In the genomic region with DNA sequence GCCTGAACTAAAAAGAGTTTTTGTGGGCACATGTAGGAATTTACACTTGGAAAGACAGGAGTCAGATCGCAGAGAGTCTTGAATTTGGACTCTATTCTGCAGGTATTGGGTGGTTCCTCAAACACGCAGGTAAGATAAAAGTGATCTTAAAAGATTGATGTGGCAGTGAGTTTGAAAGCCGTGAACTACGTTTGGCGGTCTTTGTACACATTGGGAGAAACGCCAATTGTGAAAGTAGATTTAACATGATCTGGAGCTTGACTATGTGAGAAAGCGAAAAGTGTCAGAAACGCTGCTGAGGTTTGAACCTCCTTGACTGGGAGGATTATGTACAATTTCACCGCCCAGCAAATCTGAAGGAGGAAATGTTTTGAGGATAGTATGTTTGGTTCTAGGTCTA, we compare ENCODE assay signal across 1 cellular context.
TF ChIP-seq lines count a peak whose summit lies in the region.

No MANE protein-coding gene starts in this region.

TF ChIP-seq in H1, 55 proteins besides CTCF, POLR2A, EP300 and RAD21:
- TF ChIP-seq CREB1 (IDR thresholded peaks at IDR 0.05) (no peak), NANOG (IDR thresholded peaks at IDR 0.05; ENCODE audit: insufficient read depth, low read depth, low read length, poor library complexity, severe bottlenecking) (no peak), YY1 (IDR thresholded peaks at IDR 0.05; ENCODE audit: low read depth, low read length) (no peak), RBBP5 (IDR thresholded peaks at IDR 0.05; ENCODE audit: borderline replicate concordance, low read depth, low read length) (no peak)
- TF ChIP-seq, protein P1, sequence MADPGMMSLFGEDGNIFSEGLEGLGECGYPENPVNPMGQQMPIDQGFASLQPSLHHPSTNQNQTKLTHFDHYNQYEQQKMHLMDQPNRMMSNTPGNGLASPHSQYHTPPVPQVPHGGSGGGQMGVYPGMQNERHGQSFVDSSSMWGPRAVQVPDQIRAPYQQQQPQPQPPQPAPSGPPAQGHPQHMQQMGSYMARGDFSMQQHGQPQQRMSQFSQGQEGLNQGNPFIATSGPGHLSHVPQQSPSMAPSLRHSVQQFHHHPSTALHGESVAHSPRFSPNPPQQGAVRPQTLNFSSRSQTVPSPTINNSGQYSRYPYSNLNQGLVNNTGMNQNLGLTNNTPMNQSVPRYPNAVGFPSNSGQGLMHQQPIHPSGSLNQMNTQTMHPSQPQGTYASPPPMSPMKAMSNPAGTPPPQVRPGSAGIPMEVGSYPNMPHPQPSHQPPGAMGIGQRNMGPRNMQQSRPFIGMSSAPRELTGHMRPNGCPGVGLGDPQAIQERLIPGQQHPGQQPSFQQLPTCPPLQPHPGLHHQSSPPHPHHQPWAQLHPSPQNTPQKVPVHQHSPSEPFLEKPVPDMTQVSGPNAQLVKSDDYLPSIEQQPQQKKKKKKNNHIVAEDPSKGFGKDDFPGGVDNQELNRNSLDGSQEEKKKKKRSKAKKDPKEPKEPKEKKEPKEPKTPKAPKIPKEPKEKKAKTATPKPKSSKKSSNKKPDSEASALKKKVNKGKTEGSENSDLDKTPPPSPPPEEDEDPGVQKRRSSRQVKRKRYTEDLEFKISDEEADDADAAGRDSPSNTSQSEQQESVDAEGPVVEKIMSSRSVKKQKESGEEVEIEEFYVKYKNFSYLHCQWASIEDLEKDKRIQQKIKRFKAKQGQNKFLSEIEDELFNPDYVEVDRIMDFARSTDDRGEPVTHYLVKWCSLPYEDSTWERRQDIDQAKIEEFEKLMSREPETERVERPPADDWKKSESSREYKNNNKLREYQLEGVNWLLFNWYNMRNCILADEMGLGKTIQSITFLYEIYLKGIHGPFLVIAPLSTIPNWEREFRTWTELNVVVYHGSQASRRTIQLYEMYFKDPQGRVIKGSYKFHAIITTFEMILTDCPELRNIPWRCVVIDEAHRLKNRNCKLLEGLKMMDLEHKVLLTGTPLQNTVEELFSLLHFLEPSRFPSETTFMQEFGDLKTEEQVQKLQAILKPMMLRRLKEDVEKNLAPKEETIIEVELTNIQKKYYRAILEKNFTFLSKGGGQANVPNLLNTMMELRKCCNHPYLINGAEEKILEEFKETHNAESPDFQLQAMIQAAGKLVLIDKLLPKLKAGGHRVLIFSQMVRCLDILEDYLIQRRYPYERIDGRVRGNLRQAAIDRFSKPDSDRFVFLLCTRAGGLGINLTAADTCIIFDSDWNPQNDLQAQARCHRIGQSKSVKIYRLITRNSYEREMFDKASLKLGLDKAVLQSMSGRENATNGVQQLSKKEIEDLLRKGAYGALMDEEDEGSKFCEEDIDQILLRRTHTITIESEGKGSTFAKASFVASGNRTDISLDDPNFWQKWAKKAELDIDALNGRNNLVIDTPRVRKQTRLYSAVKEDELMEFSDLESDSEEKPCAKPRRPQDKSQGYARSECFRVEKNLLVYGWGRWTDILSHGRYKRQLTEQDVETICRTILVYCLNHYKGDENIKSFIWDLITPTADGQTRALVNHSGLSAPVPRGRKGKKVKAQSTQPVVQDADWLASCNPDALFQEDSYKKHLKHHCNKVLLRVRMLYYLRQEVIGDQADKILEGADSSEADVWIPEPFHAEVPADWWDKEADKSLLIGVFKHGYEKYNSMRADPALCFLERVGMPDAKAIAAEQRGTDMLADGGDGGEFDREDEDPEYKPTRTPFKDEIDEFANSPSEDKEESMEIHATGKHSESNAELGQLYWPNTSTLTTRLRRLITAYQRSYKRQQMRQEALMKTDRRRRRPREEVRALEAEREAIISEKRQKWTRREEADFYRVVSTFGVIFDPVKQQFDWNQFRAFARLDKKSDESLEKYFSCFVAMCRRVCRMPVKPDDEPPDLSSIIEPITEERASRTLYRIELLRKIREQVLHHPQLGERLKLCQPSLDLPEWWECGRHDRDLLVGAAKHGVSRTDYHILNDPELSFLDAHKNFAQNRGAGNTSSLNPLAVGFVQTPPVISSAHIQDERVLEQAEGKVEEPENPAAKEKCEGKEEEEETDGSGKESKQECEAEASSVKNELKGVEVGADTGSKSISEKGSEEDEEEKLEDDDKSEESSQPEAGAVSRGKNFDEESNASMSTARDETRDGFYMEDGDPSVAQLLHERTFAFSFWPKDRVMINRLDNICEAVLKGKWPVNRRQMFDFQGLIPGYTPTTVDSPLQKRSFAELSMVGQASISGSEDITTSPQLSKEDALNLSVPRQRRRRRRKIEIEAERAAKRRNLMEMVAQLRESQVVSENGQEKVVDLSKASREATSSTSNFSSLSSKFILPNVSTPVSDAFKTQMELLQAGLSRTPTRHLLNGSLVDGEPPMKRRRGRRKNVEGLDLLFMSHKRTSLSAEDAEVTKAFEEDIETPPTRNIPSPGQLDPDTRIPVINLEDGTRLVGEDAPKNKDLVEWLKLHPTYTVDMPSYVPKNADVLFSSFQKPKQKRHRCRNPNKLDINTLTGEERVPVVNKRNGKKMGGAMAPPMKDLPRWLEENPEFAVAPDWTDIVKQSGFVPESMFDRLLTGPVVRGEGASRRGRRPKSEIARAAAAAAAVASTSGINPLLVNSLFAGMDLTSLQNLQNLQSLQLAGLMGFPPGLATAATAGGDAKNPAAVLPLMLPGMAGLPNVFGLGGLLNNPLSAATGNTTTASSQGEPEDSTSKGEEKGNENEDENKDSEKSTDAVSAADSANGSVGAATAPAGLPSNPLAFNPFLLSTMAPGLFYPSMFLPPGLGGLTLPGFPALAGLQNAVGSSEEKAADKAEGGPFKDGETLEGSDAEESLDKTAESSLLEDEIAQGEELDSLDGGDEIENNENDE (IDR thresholded peaks at IDR 0.05; ENCODE audit: insufficient replicate concordance, low read length): no peak
- TF ChIP-seq, protein P2, sequence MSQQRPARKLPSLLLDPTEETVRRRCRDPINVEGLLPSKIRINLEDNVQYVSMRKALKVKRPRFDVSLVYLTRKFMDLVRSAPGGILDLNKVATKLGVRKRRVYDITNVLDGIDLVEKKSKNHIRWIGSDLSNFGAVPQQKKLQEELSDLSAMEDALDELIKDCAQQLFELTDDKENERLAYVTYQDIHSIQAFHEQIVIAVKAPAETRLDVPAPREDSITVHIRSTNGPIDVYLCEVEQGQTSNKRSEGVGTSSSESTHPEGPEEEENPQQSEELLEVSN (IDR thresholded peaks at IDR 0.05): no peak
- TF ChIP-seq, protein P3, sequence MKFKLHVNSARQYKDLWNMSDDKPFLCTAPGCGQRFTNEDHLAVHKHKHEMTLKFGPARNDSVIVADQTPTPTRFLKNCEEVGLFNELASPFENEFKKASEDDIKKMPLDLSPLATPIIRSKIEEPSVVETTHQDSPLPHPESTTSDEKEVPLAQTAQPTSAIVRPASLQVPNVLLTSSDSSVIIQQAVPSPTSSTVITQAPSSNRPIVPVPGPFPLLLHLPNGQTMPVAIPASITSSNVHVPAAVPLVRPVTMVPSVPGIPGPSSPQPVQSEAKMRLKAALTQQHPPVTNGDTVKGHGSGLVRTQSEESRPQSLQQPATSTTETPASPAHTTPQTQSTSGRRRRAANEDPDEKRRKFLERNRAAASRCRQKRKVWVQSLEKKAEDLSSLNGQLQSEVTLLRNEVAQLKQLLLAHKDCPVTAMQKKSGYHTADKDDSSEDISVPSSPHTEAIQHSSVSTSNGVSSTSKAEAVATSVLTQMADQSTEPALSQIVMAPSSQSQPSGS (IDR thresholded peaks at IDR 0.05; ENCODE audit: low read length): no peak
